In the genomic region with DNA sequence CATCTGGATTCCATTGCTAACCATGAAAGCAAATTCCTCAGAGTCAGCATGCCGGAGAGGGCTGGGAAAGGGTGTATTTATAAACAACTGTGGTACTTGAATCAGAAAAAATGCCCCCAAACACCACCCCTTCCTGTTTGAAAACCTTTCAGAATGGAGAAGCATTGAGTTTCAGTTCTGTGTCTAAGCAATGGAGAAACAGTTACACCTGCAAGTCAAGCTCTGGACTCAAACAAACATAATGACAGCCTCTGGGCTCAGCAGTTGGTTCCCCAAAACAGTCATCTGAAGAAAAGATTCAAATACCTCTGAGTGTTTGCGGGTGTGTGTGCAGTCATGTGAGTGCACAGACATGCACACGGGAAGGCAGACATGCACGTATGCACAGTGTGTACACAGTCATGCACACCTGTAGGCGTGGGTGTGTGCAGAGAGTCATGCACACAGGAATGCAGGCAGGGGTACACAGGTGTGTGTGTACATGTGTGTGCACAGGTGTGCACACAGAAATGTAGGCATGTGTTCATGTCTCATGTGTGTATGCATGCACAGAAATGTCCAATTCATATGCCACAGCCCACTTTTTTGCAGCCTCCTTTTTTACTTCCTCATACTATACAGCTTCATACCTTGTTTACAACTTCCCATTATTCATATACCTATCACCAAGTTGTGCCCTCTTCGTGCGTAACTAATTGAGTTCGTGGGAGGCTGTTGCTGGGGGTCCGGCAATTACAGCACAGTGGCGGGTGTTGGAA, we compare ENCODE assay signal across 9 cellular contexts.
A peak's percentile ranks its signal among the peaks of the same experiment; 100 is the strongest.
DNase-seq lines count a peak whose midpoint lies in the region; ATAC-seq and TF ChIP-seq lines count a peak whose summit lies in the region.
"Had no signal": no experiment of that assay in that cellular context is flagged by ENCODE, and none has a peak within 500 bp of the region (broad histone marks: within the 10 kb centered on the region; RNA-seq: fewer than 3 reads in every experiment).

No MANE protein-coding gene starts in this region.

- CTCF ChIA-PET in activated CD4-positive, alpha-beta memory T cell treated with anti-CD3 and anti-CD28 coated beads for 36 hours (lab: Charles Lee), result no interaction called here

- H3K27ac Mint-ChIP-seq in activated naive CD8-positive, alpha-beta T cell treated with anti-CD3 and anti-CD28 coated beads, Interleukin-2, amount 50 U/mL, for 24 hours, result no peak overlapping the region
- no peak overlapping the region for H3K27ac Mint-ChIP-seq in activated CD4-positive, alpha-beta memory T cell treated with anti-CD3 and anti-CD28 coated beads for 36 hours

- ATAC-seq in GM21360 (IDR thresholded peaks at IDR 0.05; ENCODE audit: unreplicated experiment) (peak; percentile 71), HG03097 (IDR thresholded peaks at IDR 0.05; ENCODE audit: low FRiP score, unreplicated experiment) (peak; percentile 69)
- ATAC-seq in activated naive CD8-positive, alpha-beta T cell treated with anti-CD3 and anti-CD28 coated beads, Interleukin-2, amount 50 U/mL, for 24 hours, result peak; percentile 28
- ATAC-seq: psoas muscle had no signal

- H3K27me3 Mint-ChIP-seq in activated naive CD8-positive, alpha-beta T cell treated with anti-CD3 and anti-CD28 coated beads, Interleukin-2, amount 50 U/mL, for 24 hours, result peaks cover 13% of the 10 kb centered on the region
- H3K27me3 Mint-ChIP-seq in activated CD4-positive, alpha-beta memory T cell treated with anti-CD3 and anti-CD28 coated beads for 36 hours, result peaks cover 19% of the 10 kb centered on the region

- H3K4me1 Mint-ChIP-seq in activated naive CD8-positive, alpha-beta T cell treated with anti-CD3 and anti-CD28 coated beads, Interleukin-2, amount 50 U/mL, for 24 hours, result peaks cover 3% of the 10 kb centered on the region
- no peaks in the 10 kb centered on the region for H3K4me1 Mint-ChIP-seq in activated CD4-positive, alpha-beta memory T cell treated with anti-CD3 and anti-CD28 coated beads for 36 hours (ENCODE audit: low read depth)

- no peak overlapping the region for H3K4me3 Mint-ChIP-seq in activated naive CD8-positive, alpha-beta T cell treated with anti-CD3 and anti-CD28 coated beads, Interleukin-2, amount 50 U/mL, for 24 hours
- H3K4me3 Mint-ChIP-seq in activated CD4-positive, alpha-beta memory T cell treated with anti-CD3 and anti-CD28 coated beads for 36 hours, result no peak overlapping the region

- peak; percentile 4 for TF ChIP-seq CTCF in GM12873 (IDR thresholded peaks at IDR 0.05; ENCODE audit: insufficient read depth, low read depth, low read length, missing control alignments)

- DNase-seq in activated naive CD8-positive, alpha-beta T cell treated with anti-CD3 and anti-CD28 coated beads, Interleukin-2, amount 50 U/mL, for 24 hours, result no peak
- DNase-seq in activated naive CD4-positive, alpha-beta T cell treated with Interleukin-2 at 50 U/mL for 16 hours, result no peak
- DNase-seq in activated CD4-positive, alpha-beta memory T cell treated with anti-CD3 and anti-CD28 coated beads for 36 hours, result no peak
- no peak for DNase-seq in activated T-cell treated with anti-CD3 and anti-CD28 coated beads, Interleukin-2, amount 50 U/mL, for 1 hour
- no peak for DNase-seq in NCI-H748 treated with DMSO at 0.1 percent for 48 hours (lab: John Stamatoyannopoulos, UW)

- intact Hi-C loops in activated CD4-positive, alpha-beta memory T cell treated with anti-CD3 and anti-CD28 coated beads for 36 hours (cut with micrococcal nuclease), result no loop called here

- H3K36me3 Mint-ChIP-seq in activated naive CD8-positive, alpha-beta T cell treated with anti-CD3 and anti-CD28 coated beads, Interleukin-2, amount 50 U/mL, for 24 hours (ENCODE audit: low read depth), result no peaks in the 10 kb centered on the region
- H3K36me3 Mint-ChIP-seq in activated CD4-positive, alpha-beta memory T cell treated with anti-CD3 and anti-CD28 coated beads for 36 hours, result peaks cover 3% of the 10 kb centered on the region

- peaks cover 10% of the 10 kb centered on the region for H3K9me3 Mint-ChIP-seq in activated naive CD8-positive, alpha-beta T cell treated with anti-CD3 and anti-CD28 coated beads, Interleukin-2, amount 50 U/mL, for 24 hours
- peaks cover 5% of the 10 kb centered on the region for H3K9me3 Mint-ChIP-seq in activated CD4-positive, alpha-beta memory T cell treated with anti-CD3 and anti-CD28 coated beads for 36 hours

- POLR2A ChIA-PET in activated CD4-positive, alpha-beta memory T cell treated with anti-CD3 and anti-CD28 coated beads for 36 hours (lab: Charles Lee), result no interaction called here
